In genomic region chr11:9916480-9916879, GRCh38 we compare ENCODE assay signal across 20 cellular contexts.
DNase-seq lines count a peak whose midpoint lies in the region; ATAC-seq, FAIRE-seq and TF ChIP-seq lines count a peak whose summit lies in the region.
"Had no signal": no experiment of that assay in that cellular context is flagged by ENCODE, and none has a peak within 500 bp of the region (broad histone marks: within the 10 kb centered on the region; RNA-seq: fewer than 3 reads in every experiment).

No MANE protein-coding gene starts in this region.

- no peak overlapping the region for H3K4me3 ChIP-seq in HepG2 (replicated peaks in 1 of 3; ENCODE audit: insufficient read depth in 1 of 3, low read depth in 2 of 3, low read length in 3 of 3)
- no peak overlapping the region for H3K4me3 ChIP-seq in right lobe of liver
- H3K4me3 ChIP-seq: A549; BLaER1 treated with 17β-estradiol and CSF1 and Interleukin-3, amounts not matched to agents 10 nM and 100 nM had no signal

- POLR2A ChIA-PET in HepG2 (lab: Yijun Ruan, JAX) (no interaction called here), WTC11 (lab: Charles Lee) (no interaction called here)

- no peaks in the 10 kb centered on the region; the same call in 1 of the 2 replicates for H3K27me3 Mint-ChIP-seq in WTC11 (ENCODE audit: low read depth)
- H3K27me3 Mint-ChIP-seq: B cell; CD4-positive, alpha-beta T cell had no signal

- intact Hi-C loops in HepG2 (cut with micrococcal nuclease; ENCODE audit: unreplicated experiment) (no loop called here), right lobe of liver (cut with DNase I) (no loop called here)

- H3K9me3 ChIP-seq in HepG2 (ENCODE audit: low read length) (no peaks in the 10 kb centered on the region), right lobe of liver (no peaks in the 10 kb centered on the region)
- H3K9me3 ChIP-seq: A549; BLaER1 treated with 17β-estradiol and CSF1 and Interleukin-3, amounts not matched to agents 10 nM and 100 nM; Caco-2 had no signal

- in situ Hi-C loops in HepG2 (cut with HindIII; ENCODE audit: extremely low pct_ligation_motif_present, low pct_unique_long_range_greater_than_20kb) = no loop called here

- no peaks in the 10 kb centered on the region for H3K4me1 ChIP-seq in HepG2 (ENCODE audit: insufficient read depth, low read length)
- no peaks in the 10 kb centered on the region for H3K4me1 ChIP-seq in right lobe of liver
- H3K4me1 ChIP-seq: A549; BLaER1 treated with 17β-estradiol and CSF1 and Interleukin-3, amounts not matched to agents 10 nM and 100 nM had no signal

- H3K27ac ChIP-seq in HepG2 (ENCODE audit: extremely low read length, insufficient read depth, low read length) = no peak overlapping the region
- no peak overlapping the region for H3K27ac ChIP-seq in right lobe of liver
- H3K27ac ChIP-seq: 22Rv1; A549; BLaER1 treated with 17β-estradiol and CSF1 and Interleukin-3, amounts not matched to agents 10 nM and 100 nM; C4-2B had no signal

- H3K4me2 ChIP-seq in HepG2 (ENCODE audit: low read depth, low read length) = no peak overlapping the region
- H3K4me2 ChIP-seq: A549; BLaER1 treated with 17β-estradiol and CSF1 and Interleukin-3, amounts not matched to agents 10 nM and 100 nM had no signal

- no peaks in the 10 kb centered on the region for H4K20me1 ChIP-seq in HepG2 (ENCODE audit: insufficient read depth, low read length)
- H4K20me1 ChIP-seq: BLaER1 treated with 17β-estradiol and CSF1 and Interleukin-3, amounts not matched to agents 10 nM and 100 nM had no signal

- H3K36me3 Mint-ChIP-seq in WTC11 = no peaks in the 10 kb centered on the region

- DNase-seq in HepG2 (ENCODE audit: low spot score) (no peak), right lobe of liver (no peak), WTC11 (ENCODE audit: low spot score) (no peak), NCI-H2171 (lab: John Stamatoyannopoulos, UW) (no peak)
- no peak for DNase-seq in activated CD4-positive, CD25-positive, alpha-beta regulatory T cell (lab: John Stamatoyannopoulos, UW)
- DNase-seq: AML-193; Caco-2; Calu3; CD4-positive, alpha-beta T cell; CD8-positive, alpha-beta T cell; DMS79 treated with DMSO at 0.1 percent for 48 hours; GF-D8 had no signal

- H3K4me1 Mint-ChIP-seq in WTC11 = peaks cover 13% of the 10 kb centered on the region
- H3K4me1 Mint-ChIP-seq: B cell had no signal

- WGBS in HepG2 (ENCODE audit: low lambda C conversion rate) = 93% methylated on average over 3 of the region's 3 CpGs
- WGBS in right lobe of liver (ENCODE audit: insufficient coverage, low coverage, low lambda C conversion rate, missing lambda C conversion rate) = 93% methylated on average over 3 of the region's 3 CpGs

- TF ChIP-seq RAD21 in HepG2 (CRISPR knock-in tag; IDR thresholded peaks at IDR 0.05) = no peak

- FAIRE-seq in HepG2 (lab: Jason Lieb, UNC) = no peak
- FAIRE-seq: A549, D721Med, GM12891, GM19239 had no signal

- no peak overlapping the region for H3K27ac Mint-ChIP-seq in WTC11
- H3K27ac Mint-ChIP-seq: B cell; CD4-positive, alpha-beta T cell; CD8-positive, alpha-beta T cell had no signal

- H3K9me3 Mint-ChIP-seq in WTC11 = no peaks in the 10 kb centered on the region
- H3K9me3 Mint-ChIP-seq: CD4-positive, alpha-beta T cell; CD8-positive, alpha-beta T cell had no signal

- H2AFZ ChIP-seq in HepG2 (ENCODE audit: low read length) = no peak overlapping the region

- H3K27me3 ChIP-seq in HepG2 (ENCODE audit: control insufficient read depth in 1 of 2, insufficient read depth in 2 of 2, low read length in 2 of 2) (no peaks in the 10 kb centered on the region), right lobe of liver (no peaks in the 10 kb centered on the region)
- H3K27me3 ChIP-seq: BLaER1 treated with 17β-estradiol and CSF1 and Interleukin-3, amounts not matched to agents 10 nM and 100 nM had no signal

- TF ChIP-seq CTCF in HepG2 (CRISPR knock-in tag; IDR thresholded peaks at IDR 0.05) (no peak), right lobe of liver (IDR thresholded peaks at IDR 0.05) (no peak), WTC11 (IDR thresholded peaks at IDR 0.05) (no peak)

- no peak overlapping the region for H3K4me3 Mint-ChIP-seq in WTC11
- H3K4me3 Mint-ChIP-seq: B cell; CD4-positive, alpha-beta T cell; CD8-positive, alpha-beta T cell had no signal

- no peaks in the 10 kb centered on the region for H3K79me2 ChIP-seq in HepG2 (ENCODE audit: insufficient read depth, low read length)

- ATAC-seq in HepG2 = no peak
- no peak for ATAC-seq in right lobe of liver
- no peak for ATAC-seq in WTC11
- ATAC-seq: A549; CD8-positive, alpha-beta T cell had no signal

- no peak overlapping the region for H3K9ac ChIP-seq in HepG2 (ENCODE audit: insufficient read depth, low read depth, low read length)
- H3K9ac ChIP-seq: BLaER1 treated with 17β-estradiol and CSF1 and Interleukin-3, amounts not matched to agents 10 nM and 100 nM had no signal

- TF ChIP-seq EP300 in HepG2 (IDR thresholded peaks at IDR 0.05; ENCODE audit: low read depth in 2 of 2, low read length in 2 of 2) = no peak
- TF ChIP-seq EP300 in HepG2 (CRISPR knock-in tag; IDR thresholded peaks at IDR 0.05; ENCODE audit: borderline replicate concordance) = no peak

- H3K36me3 ChIP-seq in HepG2 (replicated peaks in 1 of 2; ENCODE audit: control insufficient read depth in 1 of 2, insufficient read depth in 2 of 2, low read length in 2 of 2) (no peaks in the 10 kb centered on the region), right lobe of liver (peaks cover 0 to 2% (median 0%) of the 10 kb centered on the region in 4 donors)

- no TSS peak for BruUV-seq in HepG2 (replicated peaks; lab: Mats Ljungman, UMichigan)

- no peak for TF ChIP-seq POLR2A in HepG2 (IDR thresholded peaks at IDR 0.05; ENCODE audit: insufficient read depth in 1 of 2, low read depth in 2 of 2, low read length in 2 of 2)
- no peak for TF ChIP-seq POLR2A in right lobe of liver (IDR thresholded peaks at IDR 0.05)

- CTCF ChIA-PET in HepG2 (lab: Yijun Ruan, JAX; ENCODE audit: low intra/inter-chr PET ratio, low total read pairs) (no interaction called here), WTC11 (lab: Charles Lee) (no interaction called here)

TF ChIP-seq in HepG2, 621 proteins besides CTCF, POLR2A, EP300 and RAD21 (continues in another document):
- TF ChIP-seq, protein P1, sequence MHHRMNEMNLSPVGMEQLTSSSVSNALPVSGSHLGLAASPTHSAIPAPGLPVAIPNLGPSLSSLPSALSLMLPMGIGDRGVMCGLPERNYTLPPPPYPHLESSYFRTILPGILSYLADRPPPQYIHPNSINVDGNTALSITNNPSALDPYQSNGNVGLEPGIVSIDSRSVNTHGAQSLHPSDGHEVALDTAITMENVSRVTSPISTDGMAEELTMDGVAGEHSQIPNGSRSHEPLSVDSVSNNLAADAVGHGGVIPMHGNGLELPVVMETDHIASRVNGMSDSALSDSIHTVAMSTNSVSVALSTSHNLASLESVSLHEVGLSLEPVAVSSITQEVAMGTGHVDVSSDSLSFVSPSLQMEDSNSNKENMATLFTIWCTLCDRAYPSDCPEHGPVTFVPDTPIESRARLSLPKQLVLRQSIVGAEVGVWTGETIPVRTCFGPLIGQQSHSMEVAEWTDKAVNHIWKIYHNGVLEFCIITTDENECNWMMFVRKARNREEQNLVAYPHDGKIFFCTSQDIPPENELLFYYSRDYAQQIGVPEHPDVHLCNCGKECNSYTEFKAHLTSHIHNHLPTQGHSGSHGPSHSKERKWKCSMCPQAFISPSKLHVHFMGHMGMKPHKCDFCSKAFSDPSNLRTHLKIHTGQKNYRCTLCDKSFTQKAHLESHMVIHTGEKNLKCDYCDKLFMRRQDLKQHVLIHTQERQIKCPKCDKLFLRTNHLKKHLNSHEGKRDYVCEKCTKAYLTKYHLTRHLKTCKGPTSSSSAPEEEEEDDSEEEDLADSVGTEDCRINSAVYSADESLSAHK (CRISPR knock-in tag; IDR thresholded peaks at IDR 0.05; ENCODE audit: borderline replicate concordance) = no peak
- peak; percentile 72 for TF ChIP-seq ZNF121 (CRISPR knock-in tag; IDR thresholded peaks at IDR 0.05)

TF ChIP-seq in WTC11, 78 proteins besides CTCF, POLR2A, EP300 and RAD21:
- TF ChIP-seq TCF7 (CRISPR knock-in tag; IDR thresholded peaks at IDR 0.05; ENCODE audit: low read depth) (no peak), ZNF121 (CRISPR knock-in tag; IDR thresholded peaks at IDR 0.05) (peak; percentile 72; the same call in 1 of the 2 replicates)

Comparison
In these comparisons a context has a peak if more than half of its experiments do, and no peak if none do; other contexts are left out.
1. Of the 50 proteins assayed by ChIP-seq in both HepG2 and WTC11: peak only in HepG2: none; only in WTC11: none; in both: ZNF121; in neither: 49.